ENCODE assay signal across 7 cellular contexts in the genomic region with DNA sequence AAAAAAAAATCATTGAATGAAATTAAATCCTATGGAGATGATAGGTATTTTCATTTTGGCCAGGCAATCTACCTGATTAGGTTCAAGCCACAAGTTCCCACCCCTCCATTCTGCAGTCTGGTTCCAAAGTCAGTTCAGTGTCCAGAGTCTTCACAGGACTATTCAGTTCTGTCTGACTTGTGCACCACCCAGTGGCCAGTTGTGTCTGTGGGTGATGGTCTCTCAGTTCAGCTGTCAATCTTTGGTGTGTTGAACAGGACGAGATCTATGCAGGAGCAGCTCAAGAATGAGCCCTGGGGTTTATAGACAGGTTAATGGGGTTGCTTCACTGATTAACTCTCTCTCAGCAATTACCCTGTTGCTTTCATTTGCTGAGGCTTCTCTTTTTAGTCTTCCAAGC. TPM values are rescaled to one million over a fixed set of nuclear protein-coding genes. Genes with fewer than 3 reads are reported as not detected.
DNase-seq lines count a peak whose midpoint lies in the region; ATAC-seq and TF ChIP-seq lines count a peak whose summit lies in the region.
"Not testable (repeated sequence)": the region's sequence is repeated elsewhere in the genome, so short reads cannot be mapped to it uniquely, and the experiment has no call there.

No MANE protein-coding gene starts in this region.

- POLR2A ChIA-PET in Panc1 (lab: Charles Lee), result not testable (repeated sequence)

- BruUV-seq in Panc1 (replicated peaks; lab: Mats Ljungman, UMichigan), result not testable (repeated sequence)

- CTCF ChIA-PET in Panc1 (lab: Charles Lee), result not testable (repeated sequence)

- not testable (repeated sequence) for H3K27ac ChIP-seq in Panc1 (ENCODE audit: low read length); lower lobe of right lung

- in situ Hi-C loops in Panc1 (cut with HindIII; ENCODE audit: low pct_unique_long_range_greater_than_20kb, low sequenced_read_pairs), result not testable (repeated sequence)

- H3K4me3 ChIP-seq in Panc1 (ENCODE audit: low read depth in 2 of 2, low read length in 2 of 2); lower lobe of right lung: not testable (repeated sequence)

- DNase-seq in Panc1 (ENCODE audit: low read depth, low spot score); Right ventricle myocardium inferior (ENCODE audit: missing footprints); lower lobe of right lung: not testable (repeated sequence)

- TF ChIP-seq CTCF in Panc1 (IDR thresholded peaks at IDR 0.05); lower lobe of right lung (IDR thresholded peaks at IDR 0.05): not testable (repeated sequence)

- not testable (repeated sequence) for H3K4me1 ChIP-seq in Panc1 (ENCODE audit: control insufficient read depth, insufficient read depth, low read length); lower lobe of right lung

- not testable (repeated sequence) for H3K9me3 ChIP-seq in Panc1 (ENCODE audit: control insufficient read depth, insufficient read depth, low read depth, low read length); lower lobe of right lung

- ATAC-seq in GM18870 (IDR thresholded peaks at IDR 0.05; ENCODE audit: unreplicated experiment) (peak; percentile 56), GM21423 (IDR thresholded peaks at IDR 0.05; ENCODE audit: unreplicated experiment) (peak; percentile 64), HG02610 (IDR thresholded peaks at IDR 0.05; ENCODE audit: unreplicated experiment) (peak; percentile 47), HG03196 (IDR thresholded peaks at IDR 0.05; ENCODE audit: unreplicated experiment) (peak; percentile 47), Panc1 (peak; percentile 68), Right ventricle myocardium inferior (peak; percentile 47), lower lobe of right lung (peak; percentile 34 to 60)

- not testable (repeated sequence) for H3K36me3 ChIP-seq in Panc1 (ENCODE audit: control insufficient read depth, insufficient read depth, low read length); lower lobe of right lung

- H3K27me3 ChIP-seq in Panc1 (ENCODE audit: control insufficient read depth, insufficient read depth, low read length); lower lobe of right lung (ENCODE audit: low read depth): not testable (repeated sequence)

- intact Hi-C loops in Panc1 (cut with micrococcal nuclease; ENCODE audit: unreplicated experiment); Right ventricle myocardium inferior (cut with DNase I); lower lobe of right lung (cut with DNase I): not testable (repeated sequence)

RNA-seq across cellular contexts. Expression of gene RGPD6, which starts 1.4 kb away (rescaled TPM):
- 38.4 TPM for total RNA-seq in Panc1 (2021; ENCODE audit: unreplicated experiment)
- 24.1 TPM for polyA plus RNA-seq in Panc1 (2012; ENCODE audit: insufficient read length)
- total RNA-seq in Right ventricle myocardium inferior, result 5.0 TPM
- total RNA-seq in lower lobe of right lung, result 23.9 TPM
